ENCODE assay signal across 1 cellular context in the genomic region with DNA sequence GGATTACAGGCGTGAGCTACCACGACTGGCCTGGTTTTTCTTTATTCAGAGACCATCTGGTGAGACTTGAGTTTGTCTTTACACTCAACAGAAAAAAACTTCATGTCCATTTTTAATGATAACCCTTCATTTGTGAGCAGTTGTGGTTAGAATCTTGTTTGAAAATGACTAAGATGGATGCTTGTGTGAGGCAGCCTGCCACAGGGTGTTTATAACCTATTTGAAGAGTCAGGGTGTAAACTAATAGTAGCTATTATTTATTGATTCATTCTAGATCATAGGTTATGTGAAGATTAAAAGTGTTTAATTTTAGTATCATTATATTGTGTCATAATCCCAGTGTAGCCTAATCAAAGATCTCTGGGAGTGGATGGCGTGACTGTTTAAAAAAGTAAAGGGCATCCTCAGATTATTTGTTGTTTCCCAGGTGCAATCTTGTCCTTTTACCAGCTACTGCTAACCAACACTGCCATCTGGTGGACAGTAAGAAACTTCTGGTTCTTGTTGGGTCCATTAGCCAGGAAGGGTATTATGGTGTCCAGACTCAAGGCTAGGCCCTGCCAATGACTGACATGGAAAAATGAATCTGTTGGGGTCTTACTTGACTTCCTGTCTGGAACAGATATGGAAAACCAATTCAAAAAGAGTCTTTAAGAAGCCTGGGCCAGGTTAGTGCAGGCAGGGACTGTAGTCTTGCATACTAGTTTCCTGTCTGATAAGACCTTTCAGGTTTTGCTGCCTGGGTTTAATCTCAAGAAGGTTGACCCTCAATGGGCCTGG.
A peak's percentile ranks its signal among the peaks of the same experiment; 100 is the strongest.
TF ChIP-seq lines count a peak whose summit lies in the region.

No MANE protein-coding gene starts in this region.

TF ChIP-seq in H1, 55 proteins besides CTCF, POLR2A, EP300 and RAD21:
- peak; percentile 39; the same call in 1 of the 2 replicates for TF ChIP-seq YY1 (IDR thresholded peaks at IDR 0.05; ENCODE audit: low read depth, low read length)
- TF ChIP-seq TCF12 (IDR thresholded peaks at IDR 0.05; ENCODE audit: low read depth, low read length), result peak; percentile 75; the same call in 1 of the 2 replicates
- TF ChIP-seq, protein P1, sequence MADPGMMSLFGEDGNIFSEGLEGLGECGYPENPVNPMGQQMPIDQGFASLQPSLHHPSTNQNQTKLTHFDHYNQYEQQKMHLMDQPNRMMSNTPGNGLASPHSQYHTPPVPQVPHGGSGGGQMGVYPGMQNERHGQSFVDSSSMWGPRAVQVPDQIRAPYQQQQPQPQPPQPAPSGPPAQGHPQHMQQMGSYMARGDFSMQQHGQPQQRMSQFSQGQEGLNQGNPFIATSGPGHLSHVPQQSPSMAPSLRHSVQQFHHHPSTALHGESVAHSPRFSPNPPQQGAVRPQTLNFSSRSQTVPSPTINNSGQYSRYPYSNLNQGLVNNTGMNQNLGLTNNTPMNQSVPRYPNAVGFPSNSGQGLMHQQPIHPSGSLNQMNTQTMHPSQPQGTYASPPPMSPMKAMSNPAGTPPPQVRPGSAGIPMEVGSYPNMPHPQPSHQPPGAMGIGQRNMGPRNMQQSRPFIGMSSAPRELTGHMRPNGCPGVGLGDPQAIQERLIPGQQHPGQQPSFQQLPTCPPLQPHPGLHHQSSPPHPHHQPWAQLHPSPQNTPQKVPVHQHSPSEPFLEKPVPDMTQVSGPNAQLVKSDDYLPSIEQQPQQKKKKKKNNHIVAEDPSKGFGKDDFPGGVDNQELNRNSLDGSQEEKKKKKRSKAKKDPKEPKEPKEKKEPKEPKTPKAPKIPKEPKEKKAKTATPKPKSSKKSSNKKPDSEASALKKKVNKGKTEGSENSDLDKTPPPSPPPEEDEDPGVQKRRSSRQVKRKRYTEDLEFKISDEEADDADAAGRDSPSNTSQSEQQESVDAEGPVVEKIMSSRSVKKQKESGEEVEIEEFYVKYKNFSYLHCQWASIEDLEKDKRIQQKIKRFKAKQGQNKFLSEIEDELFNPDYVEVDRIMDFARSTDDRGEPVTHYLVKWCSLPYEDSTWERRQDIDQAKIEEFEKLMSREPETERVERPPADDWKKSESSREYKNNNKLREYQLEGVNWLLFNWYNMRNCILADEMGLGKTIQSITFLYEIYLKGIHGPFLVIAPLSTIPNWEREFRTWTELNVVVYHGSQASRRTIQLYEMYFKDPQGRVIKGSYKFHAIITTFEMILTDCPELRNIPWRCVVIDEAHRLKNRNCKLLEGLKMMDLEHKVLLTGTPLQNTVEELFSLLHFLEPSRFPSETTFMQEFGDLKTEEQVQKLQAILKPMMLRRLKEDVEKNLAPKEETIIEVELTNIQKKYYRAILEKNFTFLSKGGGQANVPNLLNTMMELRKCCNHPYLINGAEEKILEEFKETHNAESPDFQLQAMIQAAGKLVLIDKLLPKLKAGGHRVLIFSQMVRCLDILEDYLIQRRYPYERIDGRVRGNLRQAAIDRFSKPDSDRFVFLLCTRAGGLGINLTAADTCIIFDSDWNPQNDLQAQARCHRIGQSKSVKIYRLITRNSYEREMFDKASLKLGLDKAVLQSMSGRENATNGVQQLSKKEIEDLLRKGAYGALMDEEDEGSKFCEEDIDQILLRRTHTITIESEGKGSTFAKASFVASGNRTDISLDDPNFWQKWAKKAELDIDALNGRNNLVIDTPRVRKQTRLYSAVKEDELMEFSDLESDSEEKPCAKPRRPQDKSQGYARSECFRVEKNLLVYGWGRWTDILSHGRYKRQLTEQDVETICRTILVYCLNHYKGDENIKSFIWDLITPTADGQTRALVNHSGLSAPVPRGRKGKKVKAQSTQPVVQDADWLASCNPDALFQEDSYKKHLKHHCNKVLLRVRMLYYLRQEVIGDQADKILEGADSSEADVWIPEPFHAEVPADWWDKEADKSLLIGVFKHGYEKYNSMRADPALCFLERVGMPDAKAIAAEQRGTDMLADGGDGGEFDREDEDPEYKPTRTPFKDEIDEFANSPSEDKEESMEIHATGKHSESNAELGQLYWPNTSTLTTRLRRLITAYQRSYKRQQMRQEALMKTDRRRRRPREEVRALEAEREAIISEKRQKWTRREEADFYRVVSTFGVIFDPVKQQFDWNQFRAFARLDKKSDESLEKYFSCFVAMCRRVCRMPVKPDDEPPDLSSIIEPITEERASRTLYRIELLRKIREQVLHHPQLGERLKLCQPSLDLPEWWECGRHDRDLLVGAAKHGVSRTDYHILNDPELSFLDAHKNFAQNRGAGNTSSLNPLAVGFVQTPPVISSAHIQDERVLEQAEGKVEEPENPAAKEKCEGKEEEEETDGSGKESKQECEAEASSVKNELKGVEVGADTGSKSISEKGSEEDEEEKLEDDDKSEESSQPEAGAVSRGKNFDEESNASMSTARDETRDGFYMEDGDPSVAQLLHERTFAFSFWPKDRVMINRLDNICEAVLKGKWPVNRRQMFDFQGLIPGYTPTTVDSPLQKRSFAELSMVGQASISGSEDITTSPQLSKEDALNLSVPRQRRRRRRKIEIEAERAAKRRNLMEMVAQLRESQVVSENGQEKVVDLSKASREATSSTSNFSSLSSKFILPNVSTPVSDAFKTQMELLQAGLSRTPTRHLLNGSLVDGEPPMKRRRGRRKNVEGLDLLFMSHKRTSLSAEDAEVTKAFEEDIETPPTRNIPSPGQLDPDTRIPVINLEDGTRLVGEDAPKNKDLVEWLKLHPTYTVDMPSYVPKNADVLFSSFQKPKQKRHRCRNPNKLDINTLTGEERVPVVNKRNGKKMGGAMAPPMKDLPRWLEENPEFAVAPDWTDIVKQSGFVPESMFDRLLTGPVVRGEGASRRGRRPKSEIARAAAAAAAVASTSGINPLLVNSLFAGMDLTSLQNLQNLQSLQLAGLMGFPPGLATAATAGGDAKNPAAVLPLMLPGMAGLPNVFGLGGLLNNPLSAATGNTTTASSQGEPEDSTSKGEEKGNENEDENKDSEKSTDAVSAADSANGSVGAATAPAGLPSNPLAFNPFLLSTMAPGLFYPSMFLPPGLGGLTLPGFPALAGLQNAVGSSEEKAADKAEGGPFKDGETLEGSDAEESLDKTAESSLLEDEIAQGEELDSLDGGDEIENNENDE (IDR thresholded peaks at IDR 0.05; ENCODE audit: insufficient replicate concordance, low read length), result peak; percentile 21
- TF ChIP-seq KDM4A (IDR thresholded peaks at IDR 0.05; ENCODE audit: low read depth, low read length, severe bottlenecking), result no peak
TF ChIP-seq in H1: peak in this region for 3.
